In genomic region chr1:224499204-224499603, GRCh38 we compare ENCODE assay signal across 9 cellular contexts.
DNase-seq lines count a peak whose midpoint lies in the region; ATAC-seq and TF ChIP-seq lines count a peak whose summit lies in the region.
"Had no signal": no experiment of that assay in that cellular context is flagged by ENCODE, and none has a peak within 500 bp of the region (broad histone marks: within the 10 kb centered on the region; RNA-seq: fewer than 3 reads in every experiment).

No MANE protein-coding gene starts in this region.

- H3K9ac ChIP-seq in subcutaneous abdominal adipose tissue (ENCODE audit: low read length in 5 of 5): no peak overlapping the region

- peaks cover 6% of the 10 kb centered on the region for H3K27me3 Mint-ChIP-seq in activated T-cell treated with anti-CD3 and anti-CD28 coated beads, Interleukin-2, amount 50 U/mL, for 24 hours

- no peak for ATAC-seq in RWPE2 (ENCODE audit: low read depth)
- no peak for ATAC-seq in gastroesophageal sphincter
- no peak for ATAC-seq in HG03280 (IDR thresholded peaks at IDR 0.05; ENCODE audit: unreplicated experiment)

- TF ChIP-seq POLR2A in gastroesophageal sphincter (IDR thresholded peaks at IDR 0.05): no peak

- TF ChIP-seq CTCF in RWPE2 (IDR thresholded peaks at IDR 0.05; ENCODE audit: poor library complexity, severe bottlenecking): no peak
- no peak for TF ChIP-seq CTCF in epithelial cell of esophagus (IDR thresholded peaks at IDR 0.05; ENCODE audit: insufficient read depth, low read depth, low read length, missing control alignments)
- no peak for TF ChIP-seq CTCF in GM20000 (IDR thresholded peaks at IDR 0.05; ENCODE audit: extremely low read depth, missing control alignments)
- TF ChIP-seq CTCF in gastroesophageal sphincter (IDR thresholded peaks at IDR 0.05): no peak

- H3K4me1 Mint-ChIP-seq in activated T-cell treated with anti-CD3 and anti-CD28 coated beads, Interleukin-2, amount 50 U/mL, for 24 hours (ENCODE audit: low read depth): peaks cover 56% of the 10 kb centered on the region

- H3K4me3 ChIP-seq in RWPE2 (ENCODE audit: severe bottlenecking) (no peak overlapping the region), epithelial cell of esophagus (ENCODE audit: low read length) (no peak overlapping the region), subcutaneous abdominal adipose tissue (ENCODE audit: low read depth in 1 of 5, low read length in 5 of 5) (no peak overlapping the region), gastroesophageal sphincter (no peak overlapping the region)

- TF ChIP-seq EP300 in gastroesophageal sphincter (IDR thresholded peaks at IDR 0.05): no peak

- H3K27me3 ChIP-seq in RWPE2 (ENCODE audit: insufficient read depth, poor library complexity, severe bottlenecking) (no peaks in the 10 kb centered on the region), subcutaneous abdominal adipose tissue (ENCODE audit: control insufficient read depth in 5 of 5, insufficient read depth in 4 of 5, low read length in 5 of 5) (no peaks in the 10 kb centered on the region), gastroesophageal sphincter (no peaks in the 10 kb centered on the region)

- H3K27ac ChIP-seq in RWPE2 (ENCODE audit: poor library complexity, severe bottlenecking): peak overlapping the region; percentile 97
- H3K27ac ChIP-seq in subcutaneous abdominal adipose tissue (ENCODE audit: low read depth, low read length): peak overlapping the region; percentile 70
- H3K27ac ChIP-seq in gastroesophageal sphincter: peak overlapping the region in 2 of 4 donors; percentile 65 to 66

- H3K36me3 Mint-ChIP-seq in activated T-cell treated with anti-CD3 and anti-CD28 coated beads, Interleukin-2, amount 50 U/mL, for 24 hours (ENCODE audit: low read depth): no peaks in the 10 kb centered on the region

- no peak overlapping the region for H3K4me3 Mint-ChIP-seq in activated T-cell treated with anti-CD3 and anti-CD28 coated beads, Interleukin-2, amount 50 U/mL, for 24 hours

- H3K36me3 ChIP-seq in RWPE2 (ENCODE audit: low read depth) (no peaks in the 10 kb centered on the region), subcutaneous abdominal adipose tissue (ENCODE audit: control insufficient read depth in 5 of 5, insufficient read depth in 5 of 5, low read length in 5 of 5) (no peaks in the 10 kb centered on the region), gastroesophageal sphincter (no peaks in the 10 kb centered on the region)

- H3K9me3 Mint-ChIP-seq in activated T-cell treated with anti-CD3 and anti-CD28 coated beads, Interleukin-2, amount 50 U/mL, for 24 hours: peaks cover 5% of the 10 kb centered on the region

- peak overlapping the region; percentile 46 for H3K27ac Mint-ChIP-seq in activated T-cell treated with anti-CD3 and anti-CD28 coated beads, Interleukin-2, amount 50 U/mL, for 24 hours

- no peaks in the 10 kb centered on the region for H3K9me3 ChIP-seq in RWPE2 (ENCODE audit: severe bottlenecking)
- H3K9me3 ChIP-seq in subcutaneous abdominal adipose tissue (ENCODE audit: control insufficient read depth in 5 of 5, low read length in 5 of 5): peaks cover 0 to 4% (median 0%) of the 10 kb centered on the region in 5 donors
- peaks cover 0 to 6% (median 0%) of the 10 kb centered on the region in 3 donors for H3K9me3 ChIP-seq in gastroesophageal sphincter

- H3K4me1 ChIP-seq in RWPE2 (ENCODE audit: insufficient read depth, poor library complexity, severe bottlenecking) (peaks cover 37% of the 10 kb centered on the region), subcutaneous abdominal adipose tissue (ENCODE audit: control insufficient read depth in 5 of 5, insufficient read depth in 5 of 5, low read length in 5 of 5) (peaks cover 20 to 55% (median 42%) of the 10 kb centered on the region in 5 donors), gastroesophageal sphincter (peaks cover 9 to 47% (median 31%) of the 10 kb centered on the region in 3 donors)

- DNase-seq in activated T-cell treated with anti-CD3 and anti-CD28 coated beads, Interleukin-2, amount 50 U/mL, for 24 hours: no peak
- no peak for DNase-seq in activated T-cell treated with anti-CD3 and anti-CD28 coated beads for 4 hours
- DNase-seq in RWPE2 (ENCODE audit: low spot score): no peak
- DNase-seq in epithelial cell of esophagus (ENCODE audit: low read depth): peak; percentile 30
- no peak for DNase-seq in GM20000 (ENCODE audit: low spot score)
- DNase-seq: effector CD4-positive, alpha-beta T cell had no signal

- 73% methylated on average over 2 of the region's 2 CpGs; no CpG with 5 or more reads in 1 of the 2 donors for WGBS in gastroesophageal sphincter (ENCODE audit: low coverage in 1 of 2), 2 donors
